Comparison of ENCODE assay signal across 9 cellular contexts in genomic region chr17:6753006-6753445, GRCh38. TPM values are rescaled to one million over a fixed set of nuclear protein-coding genes. Genes with fewer than 3 reads are reported as not detected.
A peak's percentile ranks its signal among the peaks of the same experiment; 100 is the strongest.
DNase-seq lines count a peak whose midpoint lies in the region; ATAC-seq and TF ChIP-seq lines count a peak whose summit lies in the region.
"Had no signal": no experiment of that assay in that cellular context is flagged by ENCODE, and none has a peak within 500 bp of the region (broad histone marks: within the 10 kb centered on the region; RNA-seq: fewer than 3 reads in every experiment).

No MANE protein-coding gene starts in this region.

- peak overlapping the region; percentile 23 for H3K4me3 ChIP-seq in SJCRH30

- no peaks in the 10 kb centered on the region for H3K27me3 ChIP-seq in SJCRH30

- no peaks in the 10 kb centered on the region for H3K9me3 ChIP-seq in SJCRH30 (replicated peaks)

- no peak for TF ChIP-seq CTCF in GM13977 (IDR thresholded peaks at IDR 0.05; ENCODE audit: extremely low read depth, insufficient read depth, missing control alignments)

- in situ Hi-C loops in GM13977 (cut with MboI; ENCODE audit: low pct_unique_long_range_greater_than_20kb, low sequenced_read_pairs, unreplicated experiment), result no loop called here

- no peaks in the 10 kb centered on the region for H3K36me3 ChIP-seq in SJCRH30

- no peak for ATAC-seq in GM18520 (IDR thresholded peaks at IDR 0.05; ENCODE audit: unreplicated experiment)
- ATAC-seq: Panc1 had no signal

- peak; percentile 44 for DNase-seq in GM13977 (ENCODE audit: low spot score)
- DNase-seq in SJCRH30, result peak; percentile 60 to 68
- DNase-seq in central memory CD4-positive, alpha-beta T cell, result peak; percentile 50
- DNase-seq in left kidney (ENCODE audit: low read depth, low spot score), result peak; percentile 61
- DNase-seq in stimulated activated CD8-positive, alpha-beta memory T cell treated with anti-CD3 and anti-CD28 coated beads, Interleukin-4, amount 100 ng/mL, for 4 hours (ENCODE audit: low read depth in 2 of 2, low spot score in 1 of 2), result peak; percentile 20 to 41
- no peak for DNase-seq in cerebellum (ENCODE audit: low spot score)
- DNase-seq in NCI-H2196 (lab: John Stamatoyannopoulos, UW; ENCODE audit: unreplicated experiment), result no peak

- H3K4me1 ChIP-seq in SJCRH30, result peaks cover 13% of the 10 kb centered on the region

- peak overlapping the region; percentile 87 for H3K27ac ChIP-seq in SJCRH30

RNA-seq across cellular contexts. Expression of gene XAF1, which starts 2.8 kb away (rescaled TPM):
- 0.04 TPM in 1 of 2 replicates, not detected in the other for total RNA-seq in SJCRH30 (2014; rRNA removed; shearing (Covaris generic))
- total RNA-seq in cerebellum, result 8.1 TPM

RNA-seq across cellular contexts. Expression of gene FBXO39, which starts 23.0 kb away (rescaled TPM):
- total RNA-seq in SJCRH30 (2014; rRNA removed; shearing (Covaris generic)), result not detected in 2 replicates
- not detected for total RNA-seq in cerebellum

RNA-seq across cellular contexts. Expression of gene SLC13A5, which starts 39.9 kb away (rescaled TPM):
- not detected in 2 replicates for total RNA-seq in SJCRH30 (2014; rRNA removed; shearing (Covaris generic))
- 0.64 TPM for total RNA-seq in cerebellum

Comparison
In these comparisons a context has a peak if more than half of its experiments do, and no peak if none do; other contexts are left out.
1. DNase-seq: peak in GM13977 (single experiment), SJCRH30 (2 of 2), central memory CD4-positive, alpha-beta T cell (single experiment), left kidney (single experiment) and stimulated activated CD8-positive, alpha-beta memory T cell treated with anti-CD3 and anti-CD28 coated beads, Interleukin-4, amount 100 ng/mL, for 4 hours (2 of 2); none in cerebellum (single experiment) and NCI-H2196 (single experiment).